Comparison of ENCODE assay signal across 11 cellular contexts in the genomic region with DNA sequence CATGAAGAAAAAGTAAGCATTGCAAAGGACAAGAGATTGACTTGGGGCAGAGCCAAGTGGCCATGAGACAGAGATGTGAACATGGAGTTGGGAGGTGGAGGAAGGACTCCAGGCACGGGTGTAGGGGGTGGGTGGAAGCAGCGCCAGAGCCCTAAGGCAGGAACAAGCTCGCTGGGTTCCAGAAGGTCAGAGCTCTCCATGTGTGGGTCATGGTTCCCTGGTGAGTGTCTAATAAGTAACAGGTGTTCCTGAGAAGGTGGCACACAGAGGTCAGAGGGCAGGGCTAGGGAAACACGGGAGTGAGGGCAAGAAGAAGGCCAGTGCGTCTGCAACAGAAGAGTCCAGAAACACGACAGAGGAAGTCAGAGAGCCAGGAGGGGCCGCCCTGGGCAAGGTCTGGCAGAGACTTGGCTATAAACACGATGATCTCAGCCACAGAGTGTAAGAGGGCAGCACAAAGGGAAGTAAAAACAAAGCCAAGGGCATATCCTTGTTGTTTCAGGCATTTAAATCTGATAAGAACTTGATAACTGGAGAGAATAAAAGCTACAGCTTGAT.
DNase-seq lines count a peak whose midpoint lies in the region; ATAC-seq and TF ChIP-seq lines count a peak whose summit lies in the region.
"Had no signal": no experiment of that assay in that cellular context is flagged by ENCODE, and none has a peak within 500 bp of the region (broad histone marks: within the 10 kb centered on the region; RNA-seq: fewer than 3 reads in every experiment).

No MANE protein-coding gene starts in this region.

- H3K36me3 ChIP-seq in Caco-2 (ENCODE audit: control insufficient read depth, insufficient read depth, low read length): no peaks in the 10 kb centered on the region

- DNase-seq in Caco-2: no peak
- DNase-seq in NCI-H226: peak; percentile 57
- peak; percentile 95 for DNase-seq in dermis blood vessel endothelial cell
- peak; percentile 5 for DNase-seq in myocyte (ENCODE audit: low read depth)
- no peak for DNase-seq in UCSD-AML1 (lab: John Stamatoyannopoulos, UW; ENCODE audit: unreplicated experiment)
- no peak for DNase-seq in 8988T
- DNase-seq in stimulated activated CD8-positive, alpha-beta memory T cell treated with anti-CD3 and anti-CD28 coated beads, Interleukin-4, amount 100 ng/mL, for 48 hours: no peak
- DNase-seq: DND-41; MM.1S; stimulated activated CD4-positive, alpha-beta T cell treated with anti-CD3 and anti-CD28 coated beads, Interleukin-15, amount 100 ng/mL, for 24 hours had no signal

- no peaks in the 10 kb centered on the region for H3K9me3 ChIP-seq in Caco-2

- intact Hi-C loops in Caco-2 (cut with micrococcal nuclease; ENCODE audit: unreplicated experiment): no loop called here

- BruUV-seq in Caco-2 (replicated peaks; lab: Mats Ljungman, UMichigan): no TSS peak

- no peak overlapping the region for H3K4me3 Mint-ChIP-seq in Caco-2 (ENCODE audit: unreplicated experiment)

- no peak for ATAC-seq in GM18909 (IDR thresholded peaks at IDR 0.05; ENCODE audit: poor library complexity, unreplicated experiment)

- CTCF ChIA-PET in Caco-2 (lab: Charles Lee): no interaction called here

- no peak overlapping the region for H3K4me3 ChIP-seq in Caco-2 (ENCODE audit: low read depth, low read length)

- peak overlapping the region; percentile 30 for H3K27ac Mint-ChIP-seq in Caco-2 (ENCODE audit: unreplicated experiment)

- H3K27me3 Mint-ChIP-seq in Caco-2 (ENCODE audit: insufficient read depth, unreplicated experiment): no peaks in the 10 kb centered on the region

- POLR2A ChIA-PET in Caco-2 (lab: Charles Lee): no interaction called here

- H3K4me1 Mint-ChIP-seq in Caco-2 (ENCODE audit: low read depth, unreplicated experiment): peaks cover 26% of the 10 kb centered on the region

- H3K9me3 Mint-ChIP-seq in Caco-2 (ENCODE audit: unreplicated experiment): no peaks in the 10 kb centered on the region

- H3K4me1 ChIP-seq in Caco-2: peaks cover 30% of the 10 kb centered on the region

- no peak for TF ChIP-seq CTCF in Caco-2 (IDR thresholded peaks at IDR 0.05; ENCODE audit: insufficient read depth in 1 of 2, low read depth in 1 of 2, low read length in 1 of 2, severe bottlenecking in 1 of 2, unreplicated experiment in 1 of 2)

- no peaks in the 10 kb centered on the region for H3K36me3 Mint-ChIP-seq in Caco-2 (ENCODE audit: insufficient read depth, unreplicated experiment)

- no peaks in the 10 kb centered on the region for H3K27me3 ChIP-seq in Caco-2 (replicated peaks; ENCODE audit: control insufficient read depth, insufficient read depth, low read length)

Comparison
In these comparisons a context has a peak if more than half of its experiments do, and no peak if none do; other contexts are left out.
1. DNase-seq: peak in NCI-H226 (single experiment), dermis blood vessel endothelial cell (single experiment) and myocyte (single experiment); none in Caco-2 (0 of 2), UCSD-AML1 (single experiment), 8988T (single experiment) and stimulated activated CD8-positive, alpha-beta memory T cell treated with anti-CD3 and anti-CD28 coated beads, Interleukin-4, amount 100 ng/mL, for 48 hours (single experiment).